In the genomic region with DNA sequence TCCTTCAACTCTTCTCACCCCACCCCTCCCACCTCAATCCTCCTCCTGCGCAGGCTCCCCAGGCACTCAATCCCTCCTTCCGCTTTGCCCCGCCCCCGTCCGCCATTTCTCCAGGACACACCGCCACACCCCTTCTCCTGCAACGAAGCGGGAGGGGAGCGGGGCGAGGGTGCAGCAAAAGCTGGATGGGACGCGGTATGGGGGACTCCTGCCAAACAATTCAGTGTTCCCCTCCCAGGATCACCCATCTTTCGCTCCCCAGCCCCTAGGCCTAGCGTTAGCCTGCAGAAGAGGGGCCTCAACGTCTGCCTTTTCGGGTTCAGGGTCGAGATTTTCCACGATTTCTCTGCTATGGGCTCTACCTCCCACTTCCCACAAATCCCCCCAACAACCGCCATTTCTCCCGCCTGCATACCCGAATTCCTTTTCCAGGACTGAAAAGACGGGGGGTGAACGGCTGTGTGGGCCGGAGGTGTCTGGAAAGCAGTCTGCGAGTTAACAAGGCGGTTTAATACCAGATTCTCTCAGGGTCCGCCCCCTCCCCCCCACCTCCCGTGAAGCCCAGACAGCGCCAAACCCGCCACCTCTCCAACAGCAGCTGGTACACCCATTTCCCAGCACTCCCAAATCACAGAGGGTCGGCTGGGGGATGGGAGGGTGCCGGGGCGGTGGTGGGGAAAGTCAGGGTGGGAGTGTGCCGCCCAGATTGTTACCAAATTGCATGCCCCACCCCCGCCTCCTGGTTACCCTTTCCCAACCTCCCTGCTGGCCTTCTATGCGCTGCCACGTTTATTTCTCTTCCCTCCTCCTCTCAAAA, we compare ENCODE assay signal across 8 cellular contexts. TPM values are rescaled to one million over a fixed set of nuclear protein-coding genes. Genes with fewer than 3 reads are reported as not detected.
DNase-seq lines count a peak whose midpoint lies in the region; ATAC-seq, FAIRE-seq and TF ChIP-seq lines count a peak whose summit lies in the region.

No MANE protein-coding gene starts in this region.

- peak overlapping the region; percentile 50 for H3K4me3 ChIP-seq in ectodermal cell (ENCODE audit: insufficient read depth, low read depth, low read length)

- H3K9me3 ChIP-seq in ectodermal cell (ENCODE audit: control insufficient read depth, low read length): no peaks in the 10 kb centered on the region

- DNase-seq in Caki2 (ENCODE audit: low read depth): peak; percentile 52
- peak; percentile 72 for DNase-seq in H54 (ENCODE audit: insufficient read length, low spot score)
- DNase-seq in NCI-H2107 (lab: John Stamatoyannopoulos, UW): peak; percentile 66
- DNase-seq in activated CD4-positive, alpha-beta T cell treated with anti-CD3 and anti-CD28 coated beads, Interleukin-2, amount 50 U/mL, for 4 hours: peak; percentile 51 to 55
- DNase-seq in medulla oblongata (ENCODE audit: extremely low spot score): peak; percentile 66
- peak; percentile 22 to 70 (median 49) for DNase-seq in stimulated activated CD4-positive, alpha-beta T cell treated with anti-CD3 and anti-CD28 coated beads, TNF-alpha, amount 100 ng/mL, for 24 hours (ENCODE audit: low read depth in 3 of 3)

- no peaks in the 10 kb centered on the region for H3K4me1 ChIP-seq in ectodermal cell (ENCODE audit: control insufficient read depth, insufficient read depth, low read length)

- WGBS in ectodermal cell, 2 experiments: 0% methylated on average over 18 to 33 of the region's 37 CpGs

- no peak for ATAC-seq in GM18858 (IDR thresholded peaks at IDR 0.05; ENCODE audit: unreplicated experiment)

- no peaks in the 10 kb centered on the region for H3K36me3 ChIP-seq in ectodermal cell (ENCODE audit: control insufficient read depth, insufficient read depth, low read length)

- H3K27me3 ChIP-seq in ectodermal cell (ENCODE audit: control insufficient read depth, insufficient read depth, low read length, poor library complexity, severe bottlenecking): no peaks in the 10 kb centered on the region

- TF ChIP-seq POLR2A in H54 (IDR thresholded peaks at IDR 0.05; ENCODE audit: low read depth, low read length): peak; percentile 50; the same call in 1 of the 2 replicates

- in situ Hi-C loops in Caki2 (cut with HindIII; ENCODE audit: low pct_unique_long_range_greater_than_20kb, low sequenced_read_pairs): no loop called here

- peak; percentile 30 for FAIRE-seq in H54 (lab: Jason Lieb, UNC)

- H3K27ac ChIP-seq in ectodermal cell (ENCODE audit: insufficient read depth, low read depth, low read length, poor library complexity, severe bottlenecking): no peak overlapping the region

RNA-seq across cellular contexts. Expression of a gene that starts 0.8 kb away (rescaled TPM):
- total RNA-seq in Caki2 (2014; rRNA removed; shearing (Covaris generic); ENCODE audit: low replicate concordance): 63.1 and 77.1 TPM in 2 replicates
- polyA plus RNA-seq in ectodermal cell (2013, experiment 1 of 4): 175 TPM
- polyA plus RNA-seq in ectodermal cell (2013, experiment 2 of 4): 182 TPM
- 144 TPM for polyA plus RNA-seq in ectodermal cell (2013, experiment 3 of 4)
- 151 TPM for polyA plus RNA-seq in ectodermal cell (2013, experiment 4 of 4)

RNA-seq across cellular contexts. Expression of a gene that starts 35.9 kb away (rescaled TPM):
- 22.8 and 43.5 TPM in 2 replicates for total RNA-seq in Caki2 (2014; rRNA removed; shearing (Covaris generic); ENCODE audit: low replicate concordance)
- polyA plus RNA-seq in ectodermal cell (2013, experiment 1 of 4): 46.8 TPM
- polyA plus RNA-seq in ectodermal cell (2013, experiment 2 of 4): 48.6 TPM
- 37.0 TPM for polyA plus RNA-seq in ectodermal cell (2013, experiment 3 of 4)
- polyA plus RNA-seq in ectodermal cell (2013, experiment 4 of 4): 41.0 TPM

RNA-seq across cellular contexts. Expression of a gene that starts 41.1 kb away (rescaled TPM):
- total RNA-seq in Caki2 (2014; rRNA removed; shearing (Covaris generic); ENCODE audit: low replicate concordance): 34.3 and 105 TPM in 2 replicates
- polyA plus RNA-seq in ectodermal cell (2013, experiment 1 of 4): 50.4 TPM
- polyA plus RNA-seq in ectodermal cell (2013, experiment 2 of 4): 58.2 TPM
- polyA plus RNA-seq in ectodermal cell (2013, experiment 3 of 4): 39.8 TPM
- polyA plus RNA-seq in ectodermal cell (2013, experiment 4 of 4): 51.9 TPM
